In genomic region chr1:103198996-103199395, GRCh38 we compare ENCODE assay signal across 28 cellular contexts.
"Had no signal": no experiment of that assay in that cellular context is flagged by ENCODE, and none has a peak within 500 bp of the region (broad histone marks: within the 10 kb centered on the region; RNA-seq: fewer than 3 reads in every experiment).

No MANE protein-coding gene starts in this region.

- H3K9me3 Mint-ChIP-seq: endodermal cell, mesothelial cell of epicardium, naive B cell had no signal

- H3K4me1 Mint-ChIP-seq: endodermal cell, naive B cell had no signal

- H3K4me1 ChIP-seq: esophagus squamous epithelium, gastrocnemius medialis, heart right ventricle, left lung, lower lobe of right lung had no signal

- H3K4me3 Mint-ChIP-seq: endodermal cell, mesothelial cell of epicardium, naive B cell had no signal

- H3K36me3 ChIP-seq: esophagus squamous epithelium, gastrocnemius medialis, heart right ventricle, left lung, lower lobe of right lung had no signal

- FAIRE-seq: colon, endometrium, islet of Langerhans, keratinocyte had no signal

- H3K27ac ChIP-seq: coronary artery, dorsolateral prefrontal cortex, epithelial cell of prostate, esophagus squamous epithelium, gastrocnemius medialis, heart right ventricle, left lung, lower lobe of right lung had no signal

- H3K27me3 ChIP-seq: dorsolateral prefrontal cortex, esophagus squamous epithelium, gastrocnemius medialis, heart right ventricle, left lung had no signal

- H3K4me3 ChIP-seq: coronary artery, dorsolateral prefrontal cortex, esophagus squamous epithelium, gastrocnemius medialis, heart right ventricle, left lung, lower lobe of right lung, mucosa of descending colon had no signal

- H3K27me3 Mint-ChIP-seq: naive B cell had no signal

- H3K9me3 ChIP-seq: esophagus squamous epithelium, gastrocnemius medialis, left lung, lower lobe of right lung, mucosa of descending colon had no signal

- DNase-seq: dermis blood vessel endothelial cell; dorsolateral prefrontal cortex; effector CD4-positive, alpha-beta T cell; effector memory CD4-positive, alpha-beta T cell; endodermal cell; erythroblast; esophagus squamous epithelium; foreskin fibroblast; foreskin melanocyte; gastrocnemius medialis; glutamatergic neuron; head of caudate nucleus; heart right ventricle; hippocampal formation; left cardiac atrium; left lung; left ventricle myocardium superior; lower lobe of right lung; mesenchymal stem cell; mucosa of descending colon; naive B cell had no signal

- H3K36me3 Mint-ChIP-seq: mesothelial cell of epicardium, naive B cell had no signal

- H3K27ac Mint-ChIP-seq: endodermal cell, mesothelial cell of epicardium had no signal
